In the genomic region with DNA sequence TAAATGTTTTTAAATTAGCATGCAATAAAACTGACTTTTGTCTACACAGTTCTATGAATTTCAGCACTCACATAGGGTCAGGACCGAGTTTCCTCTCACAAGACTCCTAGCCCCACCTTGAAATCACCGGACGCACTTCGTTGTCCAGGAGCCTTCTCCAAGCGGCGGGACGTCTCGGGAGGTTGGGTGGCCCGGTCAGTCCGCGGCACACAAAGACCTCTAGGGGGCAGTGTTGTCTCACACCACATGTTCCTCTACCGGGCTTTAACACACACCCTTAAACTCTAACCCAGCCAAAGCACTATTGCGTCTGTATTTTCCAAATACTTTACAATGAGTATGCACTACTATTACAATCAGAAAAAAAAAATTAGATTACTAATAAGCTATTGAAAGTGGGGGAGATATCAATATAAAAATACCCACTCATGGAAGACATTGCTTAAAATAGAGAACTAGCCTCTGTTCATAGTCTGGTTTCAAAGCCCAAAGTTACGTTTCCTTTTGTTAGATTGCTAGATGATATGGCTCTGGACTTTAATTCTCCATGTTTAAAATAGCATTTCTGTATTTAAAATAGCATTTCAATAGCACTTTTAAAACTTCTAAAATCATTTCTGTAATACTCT, we compare ENCODE assay signal across 7 cellular contexts. TPM values are rescaled to one million over a fixed set of nuclear protein-coding genes. Genes with fewer than 3 reads are reported as not detected.
DNase-seq lines count a peak whose midpoint lies in the region; ATAC-seq lines count a peak whose summit lies in the region.
"Not testable (repeated sequence)": the region's sequence is repeated elsewhere in the genome, so short reads cannot be mapped to it uniquely, and the experiment has no call there.

No MANE protein-coding gene starts in this region.

- peak; percentile 23 for DNase-seq in NCI-H2227 treated with DMSO at 0.1 percent for 48 hours (lab: John Stamatoyannopoulos, UW)
- peak; percentile 71 for DNase-seq in activated CD4-positive, alpha-beta T cell treated with anti-CD3 and anti-CD28 coated beads, Interleukin-2, amount 10 ng/mL, durations not matched to agents 7 days and 5 days
- DNase-seq in caudate nucleus (lab: John Stamatoyannopoulos, UW): peak in 41 of 61 donors; percentile 1 to 57 (median 19)
- DNase-seq in immature natural killer cell: peak; percentile 53 to 63 (median 59)

- peak; percentile 95 for ATAC-seq in GM18511 (IDR thresholded peaks at IDR 0.05; ENCODE audit: unreplicated experiment)
- ATAC-seq in HG02885 (IDR thresholded peaks at IDR 0.05; ENCODE audit: poor library complexity, unreplicated experiment): peak; percentile 97

- H3K4me3 ChIP-seq in skeletal muscle satellite cell (ENCODE audit: low read length): not testable (repeated sequence)

- not testable (repeated sequence) for H3K36me3 Mint-ChIP-seq in activated CD4-positive, alpha-beta T cell treated with anti-CD3 and anti-CD28 coated beads, Interleukin-2, amount 10 ng/mL, durations not matched to agents 7 days and 5 days (ENCODE audit: low read depth); immature natural killer cell

- H3K27ac Mint-ChIP-seq in activated CD4-positive, alpha-beta T cell treated with anti-CD3 and anti-CD28 coated beads, Interleukin-2, amount 10 ng/mL, durations not matched to agents 7 days and 5 days: not testable (repeated sequence)
- peak overlapping the region in 1 of 6 donors; percentile 60 for H3K27ac Mint-ChIP-seq in immature natural killer cell

- H3K4me3 Mint-ChIP-seq in activated CD4-positive, alpha-beta T cell treated with anti-CD3 and anti-CD28 coated beads, Interleukin-2, amount 10 ng/mL, durations not matched to agents 7 days and 5 days: not testable (repeated sequence)
- peak overlapping the region in 1 of 5 donors; percentile 52 for H3K4me3 Mint-ChIP-seq in immature natural killer cell

- H3K4me1 Mint-ChIP-seq in activated CD4-positive, alpha-beta T cell treated with anti-CD3 and anti-CD28 coated beads, Interleukin-2, amount 10 ng/mL, durations not matched to agents 7 days and 5 days; immature natural killer cell: not testable (repeated sequence)

- POLR2A ChIA-PET in activated CD4-positive, alpha-beta T cell treated with anti-CD3 and anti-CD28 coated beads, Interleukin-2, amount 10 ng/mL, durations not matched to agents 7 days and 5 days (lab: Charles Lee): not testable (repeated sequence)

- H3K9me3 Mint-ChIP-seq in activated CD4-positive, alpha-beta T cell treated with anti-CD3 and anti-CD28 coated beads, Interleukin-2, amount 10 ng/mL, durations not matched to agents 7 days and 5 days; immature natural killer cell: not testable (repeated sequence)

- not testable (repeated sequence) for H3K4me1 ChIP-seq in skeletal muscle satellite cell (ENCODE audit: control insufficient read depth, insufficient read depth, low read length)

- not testable (repeated sequence) for H3K27me3 Mint-ChIP-seq in activated CD4-positive, alpha-beta T cell treated with anti-CD3 and anti-CD28 coated beads, Interleukin-2, amount 10 ng/mL, durations not matched to agents 7 days and 5 days; immature natural killer cell (ENCODE audit: low read depth in 3 of 3)

- H3K4me2 ChIP-seq in skeletal muscle satellite cell (ENCODE audit: low read length): peak overlapping the region; percentile 49

- not testable (repeated sequence) for H3K27ac ChIP-seq in caudate nucleus (ENCODE audit: low read depth, low read length)

- CTCF ChIA-PET in activated CD4-positive, alpha-beta T cell treated with anti-CD3 and anti-CD28 coated beads, Interleukin-2, amount 10 ng/mL, durations not matched to agents 7 days and 5 days (lab: Charles Lee): not testable (repeated sequence)

- not testable (repeated sequence) for H3K9me3 ChIP-seq in skeletal muscle satellite cell (replicated peaks; ENCODE audit: low read length)

- not testable (repeated sequence) for H3K36me3 ChIP-seq in skeletal muscle satellite cell (ENCODE audit: insufficient read depth, low read length)

- not testable (repeated sequence) for H3K27me3 ChIP-seq in skeletal muscle satellite cell (ENCODE audit: control insufficient read depth, insufficient read depth, low read length)

- not testable (repeated sequence) for H3K9ac ChIP-seq in skeletal muscle satellite cell (ENCODE audit: low read depth, low read length)

RNA-seq across cellular contexts. Expression of a gene that starts 47.1 kb away (rescaled TPM):
- total RNA-seq in activated CD4-positive, alpha-beta T cell treated with anti-CD3 and anti-CD28 coated beads, Interleukin-2, amount 10 ng/mL, durations not matched to agents 7 days and 5 days: under 1 TPM; 0.67 to 0.92 TPM
- polyA plus RNA-seq in immature natural killer cell: not detected
- not detected in 2 replicates for total RNA-seq in skeletal muscle satellite cell (2012; rRNA removed)

Comparison
In these comparisons a context has a peak if more than half of its experiments do, and no peak if none do; other contexts are left out.
1. DNase-seq: peak in every context shown above with its lines; median percentile 71 in activated CD4-positive, alpha-beta T cell treated with anti-CD3 and anti-CD28 coated beads, Interleukin-2, amount 10 ng/mL, durations not matched to agents 7 days and 5 days; 59 in immature natural killer cell; 23 in NCI-H2227 treated with DMSO at 0.1 percent for 48 hours; 19 in caudate nucleus.